19 cellular contexts compared by ENCODE assay signal in genomic region chr21:43316156-43316845, GRCh38.
A peak's percentile ranks its signal among the peaks of the same experiment; 100 is the strongest.
DNase-seq lines count a peak whose midpoint lies in the region; ATAC-seq, FAIRE-seq and TF ChIP-seq lines count a peak whose summit lies in the region.
"Had no signal": no experiment of that assay in that cellular context is flagged by ENCODE, and none has a peak within 500 bp of the region (broad histone marks: within the 10 kb centered on the region; RNA-seq: fewer than 3 reads in every experiment).

No MANE protein-coding gene starts in this region.

- CTCF ChIA-PET in RWPE1 (lab: Yijun Ruan, JAX) = no interaction called here

- no peak for ATAC-seq in Right ventricle myocardium inferior

- DNase-seq in Right ventricle myocardium inferior (ENCODE audit: missing footprints) (peak; percentile 58), right atrium auricular region (ENCODE audit: low spot score) (no peak), RWPE1 (ENCODE audit: low spot score) (no peak), kidney (peak; percentile 61), progenitor cell of endocrine pancreas (ENCODE audit: low spot score, unreplicated experiment) (no peak)
- no peak for DNase-seq in activated CD8-positive, alpha-beta memory T cell treated with anti-CD3 and anti-CD28 coated beads for 24 hours
- DNase-seq in effector CD8-positive, alpha-beta T cell (lab: John Stamatoyannopoulos, UW) = no peak
- DNase-seq: Caco-2; CD4-positive, alpha-beta T cell; GM23248; HCEC 1CT had no signal

- H3K27ac Mint-ChIP-seq in progenitor cell of endocrine pancreas = no peak overlapping the region
- H3K27ac Mint-ChIP-seq: CD4-positive, alpha-beta T cell had no signal

- no peak overlapping the region for H3K4me3 ChIP-seq in right atrium auricular region
- no peak overlapping the region for H3K4me3 ChIP-seq in BLaER1
- no peak overlapping the region for H3K4me3 ChIP-seq in kidney (ENCODE audit: low read length in 2 of 2)
- H3K4me3 ChIP-seq: GM23248 had no signal

- H3K27me3 ChIP-seq in right atrium auricular region (no peaks in the 10 kb centered on the region), BLaER1 (no peaks in the 10 kb centered on the region)

- H3K4me2 ChIP-seq in BLaER1 = peak overlapping the region; percentile 83; the same call in 1 of the 2 replicates

- H3K36me3 ChIP-seq in right atrium auricular region (no peaks in the 10 kb centered on the region), BLaER1 (no peaks in the 10 kb centered on the region), kidney (ENCODE audit: control insufficient read depth in 1 of 2, insufficient read depth in 2 of 2, low read length in 2 of 2) (no peaks in the 10 kb centered on the region)

- no peak for FAIRE-seq in kidney (lab: Jason Lieb, UNC)
- FAIRE-seq: D721Med, G401.6, GM12891, GM19239, H54 had no signal

- peaks cover 14% of the 10 kb centered on the region for H3K4me1 Mint-ChIP-seq in progenitor cell of endocrine pancreas (ENCODE audit: low read depth)

- peaks cover 3% of the 10 kb centered on the region for H3K9me3 Mint-ChIP-seq in progenitor cell of endocrine pancreas (ENCODE audit: low read depth)
- H3K9me3 Mint-ChIP-seq: CD4-positive, alpha-beta T cell had no signal

- H3K4me3 Mint-ChIP-seq in progenitor cell of endocrine pancreas (ENCODE audit: low read depth) = no peak overlapping the region
- H3K4me3 Mint-ChIP-seq: B cell; CD4-positive, alpha-beta T cell had no signal

- H3K9me3 ChIP-seq in right atrium auricular region = peaks cover 0 to 13% of the 10 kb centered on the region in 2 donors
- H3K9me3 ChIP-seq in BLaER1 = peaks cover 16% of the 10 kb centered on the region; the same call in 1 of the 2 replicates
- peaks cover 0 to 4% of the 10 kb centered on the region in 2 donors for H3K9me3 ChIP-seq in kidney (ENCODE audit: control insufficient read depth in 1 of 2, low read length in 2 of 2)

- H3K9ac ChIP-seq in BLaER1 (no peak overlapping the region), kidney (ENCODE audit: low read length in 2 of 2) (no peak overlapping the region)
- H3K9ac ChIP-seq: GM23248 had no signal

- no peak for TF ChIP-seq CTCF in right atrium auricular region (IDR thresholded peaks at IDR 0.05)
- TF ChIP-seq CTCF in RWPE1 (conservative IDR thresholded peaks at IDR 0.05; ENCODE audit: low read depth) = no peak
- TF ChIP-seq CTCF in kidney (IDR thresholded peaks at IDR 0.05; ENCODE audit: borderline replicate concordance, extremely low read depth, insufficient read depth) = no peak
- TF ChIP-seq CTCF in progenitor cell of endocrine pancreas (IDR thresholded peaks at IDR 0.05; ENCODE audit: unreplicated experiment) = no peak

- H3K4me1 ChIP-seq in right atrium auricular region = peaks cover 0 to 6% of the 10 kb centered on the region in 2 donors
- H3K4me1 ChIP-seq in BLaER1 = peaks cover 93% of the 10 kb centered on the region
- H3K4me1 ChIP-seq in kidney (ENCODE audit: control insufficient read depth in 1 of 2, insufficient read depth in 1 of 2, low read depth in 1 of 2, low read length in 2 of 2) = peaks cover 2 to 12% of the 10 kb centered on the region in 2 donors

- intact Hi-C loops in Right ventricle myocardium inferior (cut with DNase I) (no loop called here), kidney (cut with DNase I) (no loop called here)

- no peaks in the 10 kb centered on the region for H3K36me3 Mint-ChIP-seq in progenitor cell of endocrine pancreas (ENCODE audit: insufficient read depth)

- H3K27me3 Mint-ChIP-seq in progenitor cell of endocrine pancreas = no peaks in the 10 kb centered on the region

- H4K20me1 ChIP-seq in BLaER1 = 0 out of 2 replicates have a peak, but pooled peaks cover 9% of the 10 kb centered on the region

- H3K27ac ChIP-seq in right atrium auricular region = no peak overlapping the region
- H3K27ac ChIP-seq in BLaER1 = no peak overlapping the region
- H3K27ac ChIP-seq in RWPE1 = peak overlapping the region; percentile 93
- no peak overlapping the region for H3K27ac ChIP-seq in kidney (ENCODE audit: low read depth in 2 of 2, low read length in 2 of 2)
- H3K27ac ChIP-seq: C4-2B, GM23248 had no signal

- POLR2A ChIA-PET in RWPE1 (lab: Yijun Ruan, JAX; ENCODE audit: low non-redundant PET) = no interaction called here

Comparison
In these comparisons a context has a peak if more than half of its experiments do, and no peak if none do; other contexts are left out.
1. DNase-seq: peak in Right ventricle myocardium inferior (single experiment) and kidney (single experiment); none in right atrium auricular region (single experiment), RWPE1 (single experiment), activated CD8-positive, alpha-beta memory T cell treated with anti-CD3 and anti-CD28 coated beads for 24 hours (single experiment), progenitor cell of endocrine pancreas (single experiment) and effector CD8-positive, alpha-beta T cell (single experiment).